24 cellular contexts compared by ENCODE assay signal in genomic region chr22:35044607-35045390, GRCh38. TPM values are rescaled to one million over a fixed set of nuclear protein-coding genes. Genes with fewer than 3 reads are reported as not detected.
"Had no signal": no experiment of that assay in that cellular context is flagged by ENCODE, and none has a peak within 500 bp of the region (broad histone marks: within the 10 kb centered on the region; RNA-seq: fewer than 3 reads in every experiment).

No MANE protein-coding gene starts in this region.

- H3K9me3 ChIP-seq: uterus had no signal

- DNase-seq: cortex of kidney; dorsolateral prefrontal cortex; effector memory CD4-positive, alpha-beta T cell; left colon; natural killer cell; posterior cingulate gyrus; stimulated activated CD4-positive, alpha-beta T cell treated with anti-CD3 and anti-CD28 coated beads, Interleukin-2, amount 100 ng/mL, for 24 hours; stimulated activated CD4-positive, alpha-beta T cell treated with anti-CD3 and anti-CD28 coated beads, Interleukin-4, amount 100 ng/mL, for 4 hours; stimulated activated naive B cell treated with anti-CD40 and anti-IgM and Interleukin-4, amounts not matched to agents 10 μg/mL and 1 μg/mL and 100 μg/mL, for 72 hours; uterus had no signal

- H3K4me3 ChIP-seq: dorsolateral prefrontal cortex, esophagus muscularis mucosa, skin epidermis, uterus had no signal

- H3K9me3 Mint-ChIP-seq: natural killer cell; neural crest cell; stimulated activated naive B cell treated with anti-CD40 and anti-IgM and Interleukin-4, amounts not matched to agents 10 μg/mL and 1 μg/mL and 100 μg/mL, for 72 hours; type B pancreatic cell had no signal

- H3K36me3 ChIP-seq: esophagus muscularis mucosa, uterus had no signal

- H3K4me1 Mint-ChIP-seq: natural killer cell; neural crest cell; stimulated activated naive B cell treated with anti-CD40 and anti-IgM and Interleukin-4, amounts not matched to agents 10 μg/mL and 1 μg/mL and 100 μg/mL, for 72 hours had no signal

- H3K27me3 ChIP-seq: uterus had no signal

- H3K27ac Mint-ChIP-seq: mesothelial cell of epicardium; natural killer cell; stimulated activated naive B cell treated with anti-CD40 and anti-IgM and Interleukin-4, amounts not matched to agents 10 μg/mL and 1 μg/mL and 100 μg/mL, for 72 hours; type B pancreatic cell had no signal

- FAIRE-seq: kidney had no signal

- H3K36me3 Mint-ChIP-seq: mesothelial cell of epicardium; natural killer cell; stimulated activated naive B cell treated with anti-CD40 and anti-IgM and Interleukin-4, amounts not matched to agents 10 μg/mL and 1 μg/mL and 100 μg/mL, for 72 hours; type B pancreatic cell had no signal

- ATAC-seq: natural killer cell; sciatic nerve; stimulated activated naive B cell treated with anti-CD40 and anti-IgM and Interleukin-4, amounts not matched to agents 10 μg/mL and 1 μg/mL and 100 μg/mL, for 72 hours had no signal

- H3K4me1 ChIP-seq: esophagus muscularis mucosa, uterus had no signal

- H3K4me3 Mint-ChIP-seq: mesothelial cell of epicardium; natural killer cell; neural crest cell; stimulated activated naive B cell treated with anti-CD40 and anti-IgM and Interleukin-4, amounts not matched to agents 10 μg/mL and 1 μg/mL and 100 μg/mL, for 72 hours; type B pancreatic cell had no signal

- H3K27ac ChIP-seq: dorsolateral prefrontal cortex, epithelial cell of prostate, esophagus muscularis mucosa, skin epidermis, uterus had no signal

RNA-seq across cellular contexts. Expression of gene ISX, which starts 21.2 kb away (rescaled TPM):
- total RNA-seq: dorsolateral prefrontal cortex, esophagus muscularis mucosa, fibroblast of villous mesenchyme, kidney, lung microvascular endothelial cell, mucosa of gallbladder, myocyte, natural killer cell, neural crest cell, osteocyte, pulmonary artery endothelial cell, sciatic nerve had no signal
